ENCODE assay signal across 8 cellular contexts in genomic region chr3:27134165-27134796, GRCh38.
DNase-seq lines count a peak whose midpoint lies in the region; ATAC-seq, FAIRE-seq and TF ChIP-seq lines count a peak whose summit lies in the region.

No MANE protein-coding gene starts in this region.

- H3K27me3 ChIP-seq in mammary epithelial cell (ENCODE audit: insufficient read depth, low read length) (no peaks in the 10 kb centered on the region), keratinocyte (ENCODE audit: control insufficient read depth, extremely low read depth, insufficient read depth, low read length) (no peaks in the 10 kb centered on the region)

- peak; percentile 98 for ATAC-seq in HG02623 (IDR thresholded peaks at IDR 0.05; ENCODE audit: unreplicated experiment)

- in situ Hi-C loops in mammary epithelial cell (cut with MboI; ENCODE audit: low sequenced_read_pairs in 2 of 2), result loop anchor here (10.0 kb wide), 2 partner anchors 111 to 121 kb away; no protein-coding TSS in a partner anchor

- CTCF ChIA-PET in mammary epithelial cell (lab: Charles Lee; ENCODE audit: low non-redundant PET), result interaction anchor here (0.6 to 1.0 kb wide), 3 partner anchors 120 to 1543 kb away, joined by 3 to 11 read pairs (median 4); no protein-coding TSS in a partner anchor

- WGBS in mammary epithelial cell (ENCODE audit: low coverage, missing lambda C conversion rate), result 45% methylated on average over 2 of the region's 2 CpGs

- H3K4me3 ChIP-seq in mammary epithelial cell (replicated peaks in 1 of 3; ENCODE audit: insufficient read depth in 1 of 3, low read depth in 2 of 3, low read length in 3 of 3) (no peak overlapping the region), keratinocyte (ENCODE audit: control insufficient read depth in 2 of 3, extremely low read depth in 1 of 3, insufficient read depth in 2 of 3, low read depth in 1 of 3, low read length in 3 of 3) (no peak overlapping the region)

- no peak overlapping the region for H3K4me2 ChIP-seq in mammary epithelial cell (ENCODE audit: insufficient read depth, low read depth, low read length)
- H3K4me2 ChIP-seq in keratinocyte (ENCODE audit: control insufficient read depth, extremely low read depth, insufficient read depth, low read depth, low read length), result no peak overlapping the region

- H3K4me1 ChIP-seq in mammary epithelial cell (ENCODE audit: insufficient read depth, low read length) (no peaks in the 10 kb centered on the region), keratinocyte (ENCODE audit: control insufficient read depth, extremely low read depth, insufficient read depth, low read length) (no peaks in the 10 kb centered on the region)

- H3K79me2 ChIP-seq in mammary epithelial cell (ENCODE audit: insufficient read depth, low read length) (no peaks in the 10 kb centered on the region), keratinocyte (ENCODE audit: control insufficient read depth, insufficient read depth, low read length) (no peaks in the 10 kb centered on the region)

- FAIRE-seq in keratinocyte (lab: Jason Lieb, UNC), result no peak

- H2AFZ ChIP-seq in mammary epithelial cell (ENCODE audit: low read depth, low read length), result no peak overlapping the region
- no peak overlapping the region for H2AFZ ChIP-seq in keratinocyte (ENCODE audit: control insufficient read depth, low read length)

- no peaks in the 10 kb centered on the region for H3K36me3 ChIP-seq in mammary epithelial cell (ENCODE audit: insufficient read depth, low read length)
- H3K36me3 ChIP-seq in keratinocyte (ENCODE audit: control insufficient read depth in 2 of 2, extremely low read depth in 1 of 2, insufficient read depth in 2 of 2, low read length in 2 of 2), result no peaks in the 10 kb centered on the region

- intact Hi-C loops in mammary epithelial cell (cut with micrococcal nuclease), result loop anchor here (1.0 to 10.0 kb wide), 3 partner anchors 120 to 578 kb away; no protein-coding TSS in a partner anchor

- dilution Hi-C loops in mammary epithelial cell (cut with HindIII; ENCODE audit: low sequenced_read_pairs), result no loop called here
- dilution Hi-C loops in keratinocyte (cut with MboI; ENCODE audit: extremely low pct_ligation_motif_present, low sequenced_read_pairs), result loop anchor here (25.0 kb wide), 1 partner anchor 128 kb away; no protein-coding TSS in a partner anchor

- H3K9ac ChIP-seq in mammary epithelial cell (ENCODE audit: insufficient read depth, low read length), result no peak overlapping the region
- H3K9ac ChIP-seq in keratinocyte (ENCODE audit: control insufficient read depth, extremely low read depth, insufficient read depth, low read length), result no peak overlapping the region

- H4K20me1 ChIP-seq in mammary epithelial cell (ENCODE audit: insufficient read depth, low read length) (no peaks in the 10 kb centered on the region), keratinocyte (ENCODE audit: control insufficient read depth, extremely low read depth, insufficient read depth, low read length) (no peaks in the 10 kb centered on the region)

- no peaks in the 10 kb centered on the region for H3K9me3 ChIP-seq in mammary epithelial cell (replicated peaks; ENCODE audit: insufficient read depth, low read length)
- no peaks in the 10 kb centered on the region for H3K9me3 ChIP-seq in keratinocyte (ENCODE audit: control insufficient read depth, low read depth, low read length)

- no peak overlapping the region for H3K27ac ChIP-seq in VCaP
- H3K27ac ChIP-seq in mammary epithelial cell (ENCODE audit: insufficient read depth, low read depth, low read length), result no peak overlapping the region
- H3K27ac ChIP-seq in keratinocyte (ENCODE audit: control insufficient read depth, insufficient read depth, low read length), result no peak overlapping the region

- DNase-seq in SIG-M5 treated with dmso at 0.1 percent for 504 hours (lab: John Stamatoyannopoulos, UW; ENCODE audit: unreplicated experiment), result peak; percentile 53
- DNase-seq in SIG-M5 (lab: John Stamatoyannopoulos, UW), result no peak
- DNase-seq in NCI-H1092 (lab: John Stamatoyannopoulos, UW), result peak; percentile 2
- peak; percentile 46 for DNase-seq in mammary epithelial cell
- no peak for DNase-seq in keratinocyte (ENCODE audit: low read depth, low spot score)
- DNase-seq in stimulated activated CD4-positive, alpha-beta T cell treated with anti-CD3 and anti-CD28 coated beads, Interleukin-1b, Interleukin-23, amount 100 ng/mL, for 48 hours, result peak; percentile 59

- TF ChIP-seq CTCF in VCaP (conservative IDR thresholded peaks at IDR 0.05), result peak; percentile 96
- peak; percentile 86 to 95 for TF ChIP-seq CTCF in mammary epithelial cell (conservative IDR thresholded peaks at IDR 0.05 in 1 of 2, IDR thresholded peaks at IDR 0.05 in 1 of 2; ENCODE audit: extremely low read depth in 1 of 2, insufficient read depth in 1 of 2, low read depth in 1 of 2, low read length in 2 of 2)
- TF ChIP-seq CTCF in keratinocyte (optimal IDR thresholded peaks at IDR 0.05 in 1 of 3, IDR thresholded peaks at IDR 0.05 in 1 of 3, conservative IDR thresholded peaks at IDR 0.05 in 1 of 3; ENCODE audit: extremely low read depth in 1 of 3, insufficient read depth in 2 of 3, low read length in 3 of 3), result peak; percentile 88 to 92 (median 88)

- BruUV-seq in mammary epithelial cell (replicated peaks; lab: Mats Ljungman, UMichigan), result no TSS peak

- no peaks in the 10 kb centered on the region for H3K9me1 ChIP-seq in keratinocyte (ENCODE audit: control insufficient read depth, extremely low read depth, insufficient read depth, low read length)

Comparison
In these comparisons a context has a peak if more than half of its experiments do, and no peak if none do; other contexts are left out.
1. DNase-seq: peak in SIG-M5 treated with dmso at 0.1 percent for 504 hours (single experiment), NCI-H1092 (single experiment), mammary epithelial cell (single experiment) and stimulated activated CD4-positive, alpha-beta T cell treated with anti-CD3 and anti-CD28 coated beads, Interleukin-1b, Interleukin-23, amount 100 ng/mL, for 48 hours (single experiment); none in SIG-M5 (single experiment) and keratinocyte (single experiment).
2. Peak in every context shown above with its lines, with median percentiles within 50 percentile points of each other: CTCF ChIP-seq.